1 cellular context compared by ENCODE assay signal in genomic region chr10:113126506-113127192, GRCh38.
TF ChIP-seq lines count a peak whose summit lies in the region.

No MANE protein-coding gene starts in this region.

TF ChIP-seq in HEK293, 187 proteins besides CTCF, POLR2A, EP300 and RAD21 (continued from another document):
- TF ChIP-seq PRDM10 (tag by site-specific recombination; IDR thresholded peaks at IDR 0.05) (0 out of 2 replicates have a peak, but pooled peaks have one; percentile 10), ZNF830 (tag by site-specific recombination; IDR thresholded peaks at IDR 0.05; ENCODE audit: low read depth) (no peak), ZBTB8A (tag by site-specific recombination; IDR thresholded peaks at IDR 0.05) (peak; percentile 32; the same call in 1 of the 2 replicates), ZNF776 (tag by site-specific recombination; IDR thresholded peaks at IDR 0.05; ENCODE audit: borderline replicate concordance) (no peak), TCF7L2 (IDR thresholded peaks at IDR 0.05; ENCODE audit: borderline replicate concordance, low read depth, low read length) (no peak; the same call in 1 of the 2 replicates), RBAK (tag by site-specific recombination; IDR thresholded peaks at IDR 0.05) (no peak), BCL11B (tag by site-specific recombination; IDR thresholded peaks at IDR 0.05; ENCODE audit: low read depth) (no peak), ZNF501 (tag by site-specific recombination; IDR thresholded peaks at IDR 0.05) (no peak), ZNF561 (tag by site-specific recombination; IDR thresholded peaks at IDR 0.05; ENCODE audit: borderline replicate concordance) (peak; percentile 63; the same call in 1 of the 2 replicates), ZFHX2 (tag by site-specific recombination; conservative IDR thresholded peaks at IDR 0.05) (no peak), OSR2 (tag by site-specific recombination; IDR thresholded peaks at IDR 0.05) (no peak), ZNF169 (tag by site-specific recombination; IDR thresholded peaks at IDR 0.05) (no peak), HIC1 (tag by site-specific recombination; IDR thresholded peaks at IDR 0.05) (no peak), SP7 (tag by site-specific recombination; IDR thresholded peaks at IDR 0.05) (no peak), ZNF394 (tag by site-specific recombination; IDR thresholded peaks at IDR 0.05; ENCODE audit: borderline replicate concordance) (no peak; the same call in 1 of the 2 replicates), ZNF239 (tag by site-specific recombination; IDR thresholded peaks at IDR 0.05) (no peak), ZFP37 (tag by site-specific recombination; IDR thresholded peaks at IDR 0.05) (no peak), ZNF391 (tag by site-specific recombination; IDR thresholded peaks at IDR 0.05; ENCODE audit: borderline replicate concordance, low read depth) (no peak), ZNF645 (tag by site-specific recombination; IDR thresholded peaks at IDR 0.05) (no peak), SCRT1 (tag by site-specific recombination; IDR thresholded peaks at IDR 0.05; ENCODE audit: borderline replicate concordance) (no peak), IKZF3 (tag by site-specific recombination; IDR thresholded peaks at IDR 0.05) (peak; percentile 72)
TF ChIP-seq in HEK293: peak in this region for 14.
